In genomic region chr19:11041966-11042627, GRCh38 we compare ENCODE assay signal across 17 cellular contexts. TPM values are rescaled to one million over a fixed set of nuclear protein-coding genes. Genes with fewer than 3 reads are reported as not detected.
DNase-seq lines count a peak whose midpoint lies in the region; ATAC-seq and TF ChIP-seq lines count a peak whose summit lies in the region.
"Had no signal": no experiment of that assay in that cellular context is flagged by ENCODE, and none has a peak within 500 bp of the region (broad histone marks: within the 10 kb centered on the region; RNA-seq: fewer than 3 reads in every experiment).

No MANE protein-coding gene starts in this region.

- peaks cover 6 to 20% of the 10 kb centered on the region in 2 donors for H3K36me3 Mint-ChIP-seq in activated naive CD4-positive, alpha-beta T cell treated with anti-CD3 and anti-CD28 coated beads, Interleukin-2, amount 50 U/mL, for 72 hours
- H3K36me3 Mint-ChIP-seq in activated CD4-positive, alpha-beta memory T cell treated with anti-CD3 and anti-CD28 coated beads for 36 hours, result peaks cover 25% of the 10 kb centered on the region

- TF ChIP-seq CTCF in body of pancreas (IDR thresholded peaks at IDR 0.05), result no peak
- no peak for TF ChIP-seq CTCF in lower lobe of right lung (IDR thresholded peaks at IDR 0.05)

- peak in 2 of 3 donors; percentile 14 to 37 for TF ChIP-seq POLR2A in body of pancreas (IDR thresholded peaks at IDR 0.05)

- no peaks in the 10 kb centered on the region for H3K27me3 Mint-ChIP-seq in activated CD4-positive, alpha-beta memory T cell treated with anti-CD3 and anti-CD28 coated beads for 36 hours
- H3K27me3 Mint-ChIP-seq: natural killer cell treated with Interleukin-12 subunit alpha and Interleukin-12 subunit beta and Interleukin-15 and Interleukin-18, amount 100 ng/mL, for 72 hours had no signal

- H3K4me1 Mint-ChIP-seq in activated CD4-positive, alpha-beta memory T cell treated with anti-CD3 and anti-CD28 coated beads for 36 hours (ENCODE audit: low read depth), result peaks cover 4% of the 10 kb centered on the region

- H3K27ac Mint-ChIP-seq in activated naive CD4-positive, alpha-beta T cell treated with anti-CD3 and anti-CD28 coated beads, Interleukin-2, amount 50 U/mL, for 72 hours, result peak overlapping the region; percentile 6 to 9
- H3K27ac Mint-ChIP-seq in activated CD4-positive, alpha-beta memory T cell treated with anti-CD3 and anti-CD28 coated beads for 36 hours, result no peak overlapping the region

- H3K4me1 ChIP-seq in body of pancreas, result peaks cover 15% of the 10 kb centered on the region
- peaks cover 4% of the 10 kb centered on the region for H3K4me1 ChIP-seq in lower lobe of right lung
- H3K4me1 ChIP-seq in urinary bladder (ENCODE audit: insufficient read depth), result no peaks in the 10 kb centered on the region
- H3K4me1 ChIP-seq: colonic mucosa had no signal

- H3K9me3 ChIP-seq in body of pancreas, result no peaks in the 10 kb centered on the region
- no peaks in the 10 kb centered on the region for H3K9me3 ChIP-seq in lower lobe of right lung
- H3K9me3 ChIP-seq: colonic mucosa had no signal

- H3K27me3 ChIP-seq in body of pancreas (no peaks in the 10 kb centered on the region), lower lobe of right lung (ENCODE audit: low read depth) (no peaks in the 10 kb centered on the region)
- H3K27me3 ChIP-seq: colonic mucosa had no signal

- H3K36me3 ChIP-seq in body of pancreas (replicated peaks in 1 of 2; ENCODE audit: insufficient read depth in 1 of 2, low read depth in 2 of 2) (peaks cover 0 to 5% of the 10 kb centered on the region in 2 donors), lower lobe of right lung (peaks cover 81% of the 10 kb centered on the region), urinary bladder (ENCODE audit: insufficient read depth) (no peaks in the 10 kb centered on the region)

- CTCF ChIA-PET in activated CD4-positive, alpha-beta memory T cell treated with anti-CD3 and anti-CD28 coated beads for 36 hours (lab: Charles Lee), result no interaction called here

- intact Hi-C loops in body of pancreas (cut with DNase I) (loop anchor here (5.0 kb wide), 1 partner anchor 40 kb away; no protein-coding TSS in a partner anchor), lower lobe of right lung (cut with DNase I) (no loop called here)
- intact Hi-C loops in activated CD4-positive, alpha-beta memory T cell treated with anti-CD3 and anti-CD28 coated beads for 36 hours (cut with micrococcal nuclease), result no loop called here

- no peak for DNase-seq in activated naive CD4-positive, alpha-beta T cell treated with anti-CD3 and anti-CD28 coated beads, Interleukin-2, amount 50 U/mL, for 72 hours (ENCODE audit: low spot score in 2 of 2)
- no peak for DNase-seq in activated naive CD4-positive, alpha-beta T cell treated with Interleukin-2 at 50 U/mL for 16 hours
- DNase-seq in body of pancreas (peak; percentile 76 to 95 (median 91)), lower lobe of right lung (peak; percentile 91)
- no peak for DNase-seq in activated CD4-positive, alpha-beta memory T cell treated with anti-CD3 and anti-CD28 coated beads for 36 hours
- DNase-seq: activated CD8-positive, alpha-beta memory T cell treated with anti-CD3 and anti-CD28 coated beads, Interleukin-2, amount 50 U/mL, for 48 hours; activated naive CD4-positive, alpha-beta T cell treated with anti-CD3 and anti-CD28 coated beads, Interleukin-2, amount 50 U/mL, for 16 hours; colonic mucosa; NCI-H1694 treated with DMSO at 0.1 percent for 48 hours; NCI-H446 treated with DMSO at 0.1 percent for 48 hours; Right ventricle myocardium superior; stimulated activated naive CD4-positive, alpha-beta T cell had no signal

- POLR2A ChIA-PET in activated CD4-positive, alpha-beta memory T cell treated with anti-CD3 and anti-CD28 coated beads for 36 hours (lab: Charles Lee), result no interaction called here

- no peak overlapping the region for H3K4me3 Mint-ChIP-seq in activated CD4-positive, alpha-beta memory T cell treated with anti-CD3 and anti-CD28 coated beads for 36 hours
- H3K4me3 Mint-ChIP-seq: natural killer cell treated with Interleukin-12 subunit alpha and Interleukin-12 subunit beta and Interleukin-15 and Interleukin-18, amount 100 ng/mL, for 72 hours had no signal

- WGBS in body of pancreas, 2 donors, result 63 to 70% methylated on average over 11 to 13 of the region's 13 CpGs
- WGBS in urinary bladder, result 88% methylated on average over 13 of the region's 13 CpGs

- H3K9me3 Mint-ChIP-seq in activated naive CD4-positive, alpha-beta T cell treated with anti-CD3 and anti-CD28 coated beads, Interleukin-2, amount 50 U/mL, for 72 hours, result no peaks in the 10 kb centered on the region
- no peaks in the 10 kb centered on the region for H3K9me3 Mint-ChIP-seq in activated CD4-positive, alpha-beta memory T cell treated with anti-CD3 and anti-CD28 coated beads for 36 hours
- H3K9me3 Mint-ChIP-seq: natural killer cell treated with Interleukin-12 subunit alpha and Interleukin-12 subunit beta and Interleukin-15 and Interleukin-18, amount 100 ng/mL, for 72 hours had no signal

- peak overlapping the region; percentile 76 to 90 (median 87) for H3K27ac ChIP-seq in body of pancreas
- H3K27ac ChIP-seq in lower lobe of right lung, result peak overlapping the region; percentile 78
- H3K27ac ChIP-seq in urinary bladder (ENCODE audit: low read depth), result peak overlapping the region; percentile 24
- H3K27ac ChIP-seq: colonic mucosa had no signal

- H3K4me3 ChIP-seq in body of pancreas (no peak overlapping the region), lower lobe of right lung (no peak overlapping the region), urinary bladder (ENCODE audit: low read depth, low read length) (no peak overlapping the region)
- H3K4me3 ChIP-seq: colonic mucosa had no signal

- no peak for ATAC-seq in activated naive CD4-positive, alpha-beta T cell treated with anti-CD3 and anti-CD28 coated beads, Interleukin-2, amount 50 U/mL, for 72 hours
- ATAC-seq in body of pancreas, result peak; percentile 95
- peak; percentile 97 for ATAC-seq in lower lobe of right lung
- ATAC-seq in SK-N-SH treated with all-trans-retinoic acid at 6 μM for 48 hours, result no peak
- ATAC-seq in HG03521 (IDR thresholded peaks at IDR 0.05; ENCODE audit: unreplicated experiment), result no peak
- ATAC-seq: HCT116 had no signal

TF ChIP-seq in SK-N-SH treated with all-trans-retinoic acid at 6 μM for 48 hours, 23 proteins besides CTCF, POLR2A, EP300 and RAD21 (continues in another document):
- TF ChIP-seq ISL1 (CRISPR knock-in tag; IDR thresholded peaks at IDR 0.05), result no peak
- no peak for TF ChIP-seq ESRRG (CRISPR knock-in tag; IDR thresholded peaks at IDR 0.05)
- no peak for TF ChIP-seq POU6F1 (CRISPR knock-in tag; IDR thresholded peaks at IDR 0.05; ENCODE audit: borderline replicate concordance, low read depth)
- TF ChIP-seq ZNF565 (CRISPR knock-in tag; conservative IDR thresholded peaks at IDR 0.05; ENCODE audit: low read depth), result no peak
- TF ChIP-seq CSDC2 (CRISPR knock-in tag; IDR thresholded peaks at IDR 0.05), result no peak
- TF ChIP-seq GLIS3 (CRISPR knock-in tag; IDR thresholded peaks at IDR 0.05), result no peak
- TF ChIP-seq TSHZ2 (CRISPR knock-in tag; IDR thresholded peaks at IDR 0.05), result no peak
- TF ChIP-seq ZNF8 (CRISPR knock-in tag; IDR thresholded peaks at IDR 0.05), result no peak

RNA-seq across cellular contexts. Expression of gene LDLR, which starts 47.2 kb away (rescaled TPM):
- 10 to 100 TPM; 53.0 to 66.6 TPM for total RNA-seq in activated naive CD4-positive, alpha-beta T cell treated with anti-CD3 and anti-CD28 coated beads, Interleukin-2, amount 50 U/mL, for 72 hours
- total RNA-seq in body of pancreas (100 to 1,000 TPM in 1 of 2 donors, 10 to 100 TPM in 1; 18.9 to 105 TPM), lower lobe of right lung (147 TPM), urinary bladder (48.6 TPM)
- 44.9 TPM for polyA plus RNA-seq in urinary bladder
- total RNA-seq in activated CD4-positive, alpha-beta memory T cell treated with anti-CD3 and anti-CD28 coated beads for 36 hours, result 10 to 100 TPM; 71.3 to 81.6 TPM

Comparison
In these comparisons a context has a peak if more than half of its experiments do, and no peak if none do; other contexts are left out.
1. ATAC-seq: peak in body of pancreas (single experiment) and lower lobe of right lung (2 of 2); none in activated naive CD4-positive, alpha-beta T cell treated with anti-CD3 and anti-CD28 coated beads, Interleukin-2, amount 50 U/mL, for 72 hours (0 of 2), SK-N-SH treated with all-trans-retinoic acid at 6 μM for 48 hours (single experiment) and HG03521 (single experiment).
2. DNase-seq: peak in body of pancreas (4 of 4) and lower lobe of right lung (single experiment); none in activated naive CD4-positive, alpha-beta T cell treated with anti-CD3 and anti-CD28 coated beads, Interleukin-2, amount 50 U/mL, for 72 hours (0 of 2), activated naive CD4-positive, alpha-beta T cell treated with Interleukin-2 at 50 U/mL for 16 hours (single experiment) and activated CD4-positive, alpha-beta memory T cell treated with anti-CD3 and anti-CD28 coated beads for 36 hours (single experiment).
3. H3K27ac ChIP-seq: peak in every context shown above with its lines; median percentile 87 in body of pancreas; 78 in lower lobe of right lung; 24 in urinary bladder.